ENCODE assay signal across 11 cellular contexts in the genomic region with DNA sequence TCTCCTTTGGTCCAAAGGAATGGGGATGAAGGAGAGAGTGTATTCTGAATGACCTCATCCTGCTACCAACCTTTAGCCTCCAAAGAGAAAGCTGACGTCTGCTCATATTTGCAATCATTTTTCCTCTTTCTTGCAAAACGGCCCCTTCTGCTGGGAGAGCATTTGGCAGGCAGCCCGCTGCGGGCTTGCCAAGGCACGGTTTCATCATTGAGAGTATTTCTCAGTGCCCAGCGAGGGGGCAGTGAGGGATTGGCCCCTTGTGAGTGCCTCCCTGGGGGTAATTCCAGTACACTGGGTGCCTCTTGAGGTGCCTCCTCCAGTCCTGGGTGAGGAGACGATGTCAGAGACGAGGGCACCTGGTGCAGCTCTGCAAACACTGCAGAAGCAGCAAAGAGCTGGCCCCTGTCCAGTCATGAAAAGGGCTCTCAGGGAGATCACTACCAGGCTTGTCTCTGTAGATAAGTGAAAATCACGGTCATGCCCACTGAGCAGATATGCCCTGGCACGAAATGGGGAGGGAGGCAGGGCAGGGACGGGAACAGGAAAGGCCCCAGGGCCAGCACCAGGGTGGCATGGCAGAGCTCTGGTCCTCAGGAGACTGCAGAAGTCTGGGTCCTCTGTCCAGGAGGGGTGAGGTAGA. TPM values are rescaled to one million over a fixed set of nuclear protein-coding genes. Genes with fewer than 3 reads are reported as not detected.
A peak's percentile ranks its signal among the peaks of the same experiment; 100 is the strongest.
DNase-seq lines count a peak whose midpoint lies in the region; ATAC-seq and TF ChIP-seq lines count a peak whose summit lies in the region.
"Had no signal": no experiment of that assay in that cellular context is flagged by ENCODE, and none has a peak within 500 bp of the region (broad histone marks: within the 10 kb centered on the region; RNA-seq: fewer than 3 reads in every experiment).

No MANE protein-coding gene starts in this region.

- H3K9me3 ChIP-seq in left ventricle myocardium inferior (replicated peaks) (peaks cover 1% of the 10 kb centered on the region), left lung (no peaks in the 10 kb centered on the region)
- H3K9me3 ChIP-seq: BLaER1 treated with 17β-estradiol and CSF1 and Interleukin-3, amounts not matched to agents 10 nM and 100 nM; breast epithelium had no signal

- DNase-seq in Right ventricle myocardium superior (peak; percentile 72), left ventricle myocardium inferior (no peak), astrocyte of the cerebellum (ENCODE audit: low read depth) (peak; percentile 31), left lung (peak; percentile 59 to 86), NCI-H1930 (lab: John Stamatoyannopoulos, UW) (no peak)
- DNase-seq in stimulated activated CD4-positive, alpha-beta T cell treated with anti-CD3 and anti-CD28 coated beads, Interleukin-4, amount 100 ng/mL, for 4 hours, result no peak
- no peak for DNase-seq in activated CD4-positive, CD25-positive, alpha-beta regulatory T cell (lab: John Stamatoyannopoulos, UW)
- DNase-seq: NCI-H1436 treated with DMSO at 0.1 percent for 48 hours had no signal

- no peak for TF ChIP-seq CTCF in left ventricle myocardium inferior (IDR thresholded peaks at IDR 0.05; ENCODE audit: borderline replicate concordance)
- no peak for TF ChIP-seq CTCF in astrocyte of the cerebellum (IDR thresholded peaks at IDR 0.05; ENCODE audit: low read depth, low read length, missing control alignments)
- TF ChIP-seq CTCF in left lung (IDR thresholded peaks at IDR 0.05), result no peak

- H3K27ac ChIP-seq in left ventricle myocardium inferior (replicated peaks) (no peak overlapping the region), left lung (no peak overlapping the region)
- H3K27ac ChIP-seq: BLaER1 treated with 17β-estradiol and CSF1 and Interleukin-3, amounts not matched to agents 10 nM and 100 nM; breast epithelium had no signal

- H3K4me1 ChIP-seq in left ventricle myocardium inferior (peaks cover 12% of the 10 kb centered on the region), left lung (peaks cover 3 to 4% of the 10 kb centered on the region in 2 donors)
- H3K4me1 ChIP-seq: BLaER1 treated with 17β-estradiol and CSF1 and Interleukin-3, amounts not matched to agents 10 nM and 100 nM; breast epithelium had no signal

- in situ Hi-C loops in astrocyte of the cerebellum (cut with HindIII; ENCODE audit: low sequenced_read_pairs), result no loop called here

- ATAC-seq in Right ventricle myocardium superior (ENCODE audit: poor library complexity) (peak; percentile 61), left lung (peak; percentile 84), HG02884 (IDR thresholded peaks at IDR 0.05; ENCODE audit: unreplicated experiment) (no peak)

- H3K4me3 ChIP-seq in left ventricle myocardium inferior (no peak overlapping the region), astrocyte of the cerebellum (ENCODE audit: low read depth, low read length) (no peak overlapping the region), left lung (no peak overlapping the region)
- H3K4me3 ChIP-seq: BLaER1 treated with 17β-estradiol and CSF1 and Interleukin-3, amounts not matched to agents 10 nM and 100 nM; breast epithelium had no signal

- H3K27me3 ChIP-seq in left ventricle myocardium inferior (ENCODE audit: low read depth), result peaks cover 63% of the 10 kb centered on the region
- H3K27me3 ChIP-seq in left lung, result peaks cover 0 to 4% of the 10 kb centered on the region in 2 donors
- H3K27me3 ChIP-seq: BLaER1 treated with 17β-estradiol and CSF1 and Interleukin-3, amounts not matched to agents 10 nM and 100 nM had no signal

- H3K36me3 ChIP-seq in left ventricle myocardium inferior (no peaks in the 10 kb centered on the region), left lung (no peaks in the 10 kb centered on the region)
- H3K36me3 ChIP-seq: BLaER1 treated with 17β-estradiol and CSF1 and Interleukin-3, amounts not matched to agents 10 nM and 100 nM; breast epithelium had no signal

- intact Hi-C loops in Right ventricle myocardium superior (cut with DNase I) (no loop called here), left ventricle myocardium inferior (cut with micrococcal nuclease) (no loop called here), left lung (cut with DNase I) (no loop called here)

RNA-seq across cellular contexts. Expression of gene SHH, which starts 48.7 kb away (rescaled TPM):
- total RNA-seq in Right ventricle myocardium superior, result not detected
- not detected for total RNA-seq in left ventricle myocardium inferior
- total RNA-seq in left lung, result 1 to 10 TPM; 4.4 to 5.7 TPM
- total RNA-seq: breast epithelium had no signal

Comparison
In these comparisons a context has a peak if more than half of its experiments do, and no peak if none do; other contexts are left out.
1. DNase-seq: peak in Right ventricle myocardium superior (single experiment), astrocyte of the cerebellum (single experiment) and left lung (2 of 2); none in left ventricle myocardium inferior (single experiment), stimulated activated CD4-positive, alpha-beta T cell treated with anti-CD3 and anti-CD28 coated beads, Interleukin-4, amount 100 ng/mL, for 4 hours (0 of 2), activated CD4-positive, CD25-positive, alpha-beta regulatory T cell (0 of 4) and NCI-H1930 (0 of 2).